ENCODE assay signal across 1 cellular context in the genomic region with DNA sequence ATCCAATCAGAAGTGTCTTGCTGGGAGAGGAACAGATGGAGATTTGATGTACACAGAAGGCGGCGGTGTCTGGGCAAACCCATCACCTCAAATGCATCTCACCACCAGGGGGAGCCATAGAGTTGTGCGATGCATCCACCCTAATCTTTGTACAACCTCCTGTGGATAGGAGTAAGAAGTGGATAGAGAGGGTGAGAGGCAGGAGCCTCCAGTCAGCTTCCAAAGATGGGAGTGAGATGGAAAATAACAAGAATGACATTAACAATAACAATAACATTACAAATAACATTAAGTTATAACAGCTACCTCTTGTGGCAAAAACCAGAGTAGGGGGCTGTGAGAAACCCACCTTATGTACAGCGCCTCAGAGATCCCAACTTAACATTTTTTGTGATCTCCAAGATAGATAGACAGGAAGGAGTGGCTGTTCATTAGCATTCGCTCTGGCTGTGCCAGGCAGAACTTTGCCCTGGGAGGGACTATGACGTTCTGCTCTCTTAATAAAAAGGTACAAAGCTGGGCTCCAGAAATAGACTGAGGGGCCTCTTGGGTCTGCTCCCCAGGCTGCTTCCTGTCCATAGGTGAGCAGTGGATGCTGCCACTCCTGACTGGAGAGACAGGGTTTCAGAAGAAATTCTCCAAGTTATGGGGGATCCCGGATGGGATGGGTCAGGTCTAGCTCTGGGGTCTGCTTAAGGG.
TF ChIP-seq lines count a peak whose summit lies in the region.

No MANE protein-coding gene starts in this region.

TF ChIP-seq in HCT116, 20 proteins besides CTCF, POLR2A, EP300 and RAD21:
- TF ChIP-seq POLR2AphosphoS5 (IDR thresholded peaks at IDR 0.05; ENCODE audit: low read depth, low read length) (no peak), CBX3 (IDR thresholded peaks at IDR 0.05; ENCODE audit: low read depth) (no peak), EZH2 (IDR thresholded peaks at IDR 0.05) (no peak), EZH2phosphoT487 (IDR thresholded peaks at IDR 0.05; ENCODE audit: borderline replicate concordance) (no peak), ZNF274 (IDR thresholded peaks at IDR 0.05; ENCODE audit: low read depth, low read length) (no peak), SRF (IDR thresholded peaks at IDR 0.05; ENCODE audit: low read depth) (no peak), FOSL1 (IDR thresholded peaks at IDR 0.05; ENCODE audit: low read depth) (no peak), SIN3A (IDR thresholded peaks at IDR 0.05; ENCODE audit: low read depth) (no peak), JUND (IDR thresholded peaks at IDR 0.05) (no peak), SP1 (IDR thresholded peaks at IDR 0.05; ENCODE audit: low read depth) (no peak), ELF1 (IDR thresholded peaks at IDR 0.05; ENCODE audit: borderline replicate concordance, low read depth) (no peak), ZFX (IDR thresholded peaks at IDR 0.05) (no peak), TCF7L2 (IDR thresholded peaks at IDR 0.05; ENCODE audit: borderline replicate concordance, extremely low read depth, insufficient read depth, insufficient read length) (no peak), CEBPB (IDR thresholded peaks at IDR 0.05; ENCODE audit: low read depth) (no peak), YY1 (IDR thresholded peaks at IDR 0.05; ENCODE audit: extremely low read depth, insufficient replicate concordance, low read depth, low read length) (no peak), EGR1 (IDR thresholded peaks at IDR 0.05; ENCODE audit: low read depth) (no peak)
- TF ChIP-seq, protein P1, sequence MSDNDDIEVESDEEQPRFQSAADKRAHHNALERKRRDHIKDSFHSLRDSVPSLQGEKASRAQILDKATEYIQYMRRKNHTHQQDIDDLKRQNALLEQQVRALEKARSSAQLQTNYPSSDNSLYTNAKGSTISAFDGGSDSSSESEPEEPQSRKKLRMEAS (IDR thresholded peaks at IDR 0.05) = no peak
- TF ChIP-seq, protein P2, sequence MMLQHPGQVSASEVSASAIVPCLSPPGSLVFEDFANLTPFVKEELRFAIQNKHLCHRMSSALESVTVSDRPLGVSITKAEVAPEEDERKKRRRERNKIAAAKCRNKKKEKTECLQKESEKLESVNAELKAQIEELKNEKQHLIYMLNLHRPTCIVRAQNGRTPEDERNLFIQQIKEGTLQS (IDR thresholded peaks at IDR 0.05) = no peak
- TF ChIP-seq, protein P3, sequence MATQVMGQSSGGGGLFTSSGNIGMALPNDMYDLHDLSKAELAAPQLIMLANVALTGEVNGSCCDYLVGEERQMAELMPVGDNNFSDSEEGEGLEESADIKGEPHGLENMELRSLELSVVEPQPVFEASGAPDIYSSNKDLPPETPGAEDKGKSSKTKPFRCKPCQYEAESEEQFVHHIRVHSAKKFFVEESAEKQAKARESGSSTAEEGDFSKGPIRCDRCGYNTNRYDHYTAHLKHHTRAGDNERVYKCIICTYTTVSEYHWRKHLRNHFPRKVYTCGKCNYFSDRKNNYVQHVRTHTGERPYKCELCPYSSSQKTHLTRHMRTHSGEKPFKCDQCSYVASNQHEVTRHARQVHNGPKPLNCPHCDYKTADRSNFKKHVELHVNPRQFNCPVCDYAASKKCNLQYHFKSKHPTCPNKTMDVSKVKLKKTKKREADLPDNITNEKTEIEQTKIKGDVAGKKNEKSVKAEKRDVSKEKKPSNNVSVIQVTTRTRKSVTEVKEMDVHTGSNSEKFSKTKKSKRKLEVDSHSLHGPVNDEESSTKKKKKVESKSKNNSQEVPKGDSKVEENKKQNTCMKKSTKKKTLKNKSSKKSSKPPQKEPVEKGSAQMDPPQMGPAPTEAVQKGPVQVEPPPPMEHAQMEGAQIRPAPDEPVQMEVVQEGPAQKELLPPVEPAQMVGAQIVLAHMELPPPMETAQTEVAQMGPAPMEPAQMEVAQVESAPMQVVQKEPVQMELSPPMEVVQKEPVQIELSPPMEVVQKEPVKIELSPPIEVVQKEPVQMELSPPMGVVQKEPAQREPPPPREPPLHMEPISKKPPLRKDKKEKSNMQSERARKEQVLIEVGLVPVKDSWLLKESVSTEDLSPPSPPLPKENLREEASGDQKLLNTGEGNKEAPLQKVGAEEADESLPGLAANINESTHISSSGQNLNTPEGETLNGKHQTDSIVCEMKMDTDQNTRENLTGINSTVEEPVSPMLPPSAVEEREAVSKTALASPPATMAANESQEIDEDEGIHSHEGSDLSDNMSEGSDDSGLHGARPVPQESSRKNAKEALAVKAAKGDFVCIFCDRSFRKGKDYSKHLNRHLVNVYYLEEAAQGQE (IDR thresholded peaks at IDR 0.05; ENCODE audit: low read depth) = no peak
- TF ChIP-seq, protein P4, sequence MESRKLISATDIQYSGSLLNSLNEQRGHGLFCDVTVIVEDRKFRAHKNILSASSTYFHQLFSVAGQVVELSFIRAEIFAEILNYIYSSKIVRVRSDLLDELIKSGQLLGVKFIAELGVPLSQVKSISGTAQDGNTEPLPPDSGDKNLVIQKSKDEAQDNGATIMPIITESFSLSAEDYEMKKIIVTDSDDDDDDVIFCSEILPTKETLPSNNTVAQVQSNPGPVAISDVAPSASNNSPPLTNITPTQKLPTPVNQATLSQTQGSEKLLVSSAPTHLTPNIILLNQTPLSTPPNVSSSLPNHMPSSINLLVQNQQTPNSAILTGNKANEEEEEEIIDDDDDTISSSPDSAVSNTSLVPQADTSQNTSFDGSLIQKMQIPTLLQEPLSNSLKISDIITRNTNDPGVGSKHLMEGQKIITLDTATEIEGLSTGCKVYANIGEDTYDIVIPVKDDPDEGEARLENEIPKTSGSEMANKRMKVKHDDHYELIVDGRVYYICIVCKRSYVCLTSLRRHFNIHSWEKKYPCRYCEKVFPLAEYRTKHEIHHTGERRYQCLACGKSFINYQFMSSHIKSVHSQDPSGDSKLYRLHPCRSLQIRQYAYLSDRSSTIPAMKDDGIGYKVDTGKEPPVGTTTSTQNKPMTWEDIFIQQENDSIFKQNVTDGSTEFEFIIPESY (IDR thresholded peaks at IDR 0.05; ENCODE audit: extremely low read depth, insufficient replicate concordance, low read length) = no peak
